2 cellular contexts compared by ENCODE assay signal in the genomic region with DNA sequence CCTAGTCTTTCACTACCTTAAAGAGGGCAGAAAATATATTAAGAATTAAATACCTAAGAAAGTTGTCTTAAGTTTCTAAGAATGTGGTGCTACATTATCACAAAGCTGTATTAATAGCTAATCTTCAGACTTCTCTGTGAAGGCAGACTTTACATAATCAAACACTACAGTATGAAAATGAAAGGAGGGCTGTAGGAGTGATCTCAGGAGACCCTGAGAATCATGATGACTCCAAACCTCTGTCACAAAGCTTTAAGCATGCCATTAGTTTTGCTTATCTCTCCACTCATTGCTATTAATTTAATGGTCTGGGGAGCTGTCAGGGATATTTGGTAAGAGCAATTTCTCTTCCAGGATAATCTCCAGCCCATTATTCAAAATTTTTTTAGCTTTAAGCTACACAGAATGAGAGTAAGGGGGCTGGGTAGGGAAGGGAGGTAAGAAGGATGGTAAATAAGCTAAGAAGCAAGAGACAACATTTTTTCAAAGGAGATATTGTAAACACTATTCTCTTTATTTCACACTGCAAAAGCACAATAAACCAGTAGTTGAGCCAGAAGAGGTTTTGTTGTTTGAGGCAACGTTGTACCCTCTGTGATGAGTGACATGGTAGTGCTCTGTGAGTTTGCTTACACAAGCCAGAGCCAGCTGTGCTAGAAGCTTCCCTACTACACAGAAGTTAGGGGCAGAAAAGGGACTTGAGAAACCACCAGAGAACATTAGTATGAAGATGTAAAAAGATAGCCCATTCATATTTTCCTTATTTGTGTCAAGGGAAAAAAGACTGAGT.
TF ChIP-seq lines count a peak whose summit lies in the region.

No MANE protein-coding gene starts in this region.

TF ChIP-seq in endothelial cell of umbilical vein, 7 proteins besides CTCF, POLR2A, EP300 and RAD21:
- no peak for TF ChIP-seq JUN (IDR thresholded peaks at IDR 0.05; ENCODE audit: borderline replicate concordance, insufficient read depth, insufficient read length, low read depth)
- TF ChIP-seq, protein P1, sequence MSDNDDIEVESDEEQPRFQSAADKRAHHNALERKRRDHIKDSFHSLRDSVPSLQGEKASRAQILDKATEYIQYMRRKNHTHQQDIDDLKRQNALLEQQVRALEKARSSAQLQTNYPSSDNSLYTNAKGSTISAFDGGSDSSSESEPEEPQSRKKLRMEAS (IDR thresholded peaks at IDR 0.05; ENCODE audit: insufficient read depth, insufficient read length): no peak

TF ChIP-seq in neural cell, 6 proteins besides CTCF, POLR2A, EP300 and RAD21:
- TF ChIP-seq TAF1 (IDR thresholded peaks at IDR 0.05; ENCODE audit: low read depth): no peak
- TF ChIP-seq POLR2AphosphoS5 (IDR thresholded peaks at IDR 0.05): no peak
- TF ChIP-seq SMC3 (conservative IDR thresholded peaks at IDR 0.05; ENCODE audit: poor library complexity): no peak
- TF ChIP-seq EZH2 (IDR thresholded peaks at IDR 0.05; ENCODE audit: borderline replicate concordance, insufficient read depth, low read length, poor library complexity, severe bottlenecking): no peak
- no peak for TF ChIP-seq MXI1 (conservative IDR thresholded peaks at IDR 0.05; ENCODE audit: poor library complexity, severe bottlenecking)
- TF ChIP-seq, protein P2, sequence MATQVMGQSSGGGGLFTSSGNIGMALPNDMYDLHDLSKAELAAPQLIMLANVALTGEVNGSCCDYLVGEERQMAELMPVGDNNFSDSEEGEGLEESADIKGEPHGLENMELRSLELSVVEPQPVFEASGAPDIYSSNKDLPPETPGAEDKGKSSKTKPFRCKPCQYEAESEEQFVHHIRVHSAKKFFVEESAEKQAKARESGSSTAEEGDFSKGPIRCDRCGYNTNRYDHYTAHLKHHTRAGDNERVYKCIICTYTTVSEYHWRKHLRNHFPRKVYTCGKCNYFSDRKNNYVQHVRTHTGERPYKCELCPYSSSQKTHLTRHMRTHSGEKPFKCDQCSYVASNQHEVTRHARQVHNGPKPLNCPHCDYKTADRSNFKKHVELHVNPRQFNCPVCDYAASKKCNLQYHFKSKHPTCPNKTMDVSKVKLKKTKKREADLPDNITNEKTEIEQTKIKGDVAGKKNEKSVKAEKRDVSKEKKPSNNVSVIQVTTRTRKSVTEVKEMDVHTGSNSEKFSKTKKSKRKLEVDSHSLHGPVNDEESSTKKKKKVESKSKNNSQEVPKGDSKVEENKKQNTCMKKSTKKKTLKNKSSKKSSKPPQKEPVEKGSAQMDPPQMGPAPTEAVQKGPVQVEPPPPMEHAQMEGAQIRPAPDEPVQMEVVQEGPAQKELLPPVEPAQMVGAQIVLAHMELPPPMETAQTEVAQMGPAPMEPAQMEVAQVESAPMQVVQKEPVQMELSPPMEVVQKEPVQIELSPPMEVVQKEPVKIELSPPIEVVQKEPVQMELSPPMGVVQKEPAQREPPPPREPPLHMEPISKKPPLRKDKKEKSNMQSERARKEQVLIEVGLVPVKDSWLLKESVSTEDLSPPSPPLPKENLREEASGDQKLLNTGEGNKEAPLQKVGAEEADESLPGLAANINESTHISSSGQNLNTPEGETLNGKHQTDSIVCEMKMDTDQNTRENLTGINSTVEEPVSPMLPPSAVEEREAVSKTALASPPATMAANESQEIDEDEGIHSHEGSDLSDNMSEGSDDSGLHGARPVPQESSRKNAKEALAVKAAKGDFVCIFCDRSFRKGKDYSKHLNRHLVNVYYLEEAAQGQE (IDR thresholded peaks at IDR 0.05; ENCODE audit: borderline replicate concordance): no peak
TF ChIP-seq in neural cell: peak in this region for 0.
